1 cellular context compared by ENCODE assay signal in genomic region chr6:150297327-150298028, GRCh38.
TF ChIP-seq lines count a peak whose summit lies in the region.

No MANE protein-coding gene starts in this region.

TF ChIP-seq in K562, 482 proteins besides CTCF, POLR2A, EP300 and RAD21 (continued from another document):
- TF ChIP-seq ZNF318 (IDR thresholded peaks at IDR 0.05; ENCODE audit: borderline replicate concordance in 1 of 2, low read depth in 1 of 2) = no peak
- no peak; the same call in 1 of the 2 replicates for TF ChIP-seq PKNOX1 (IDR thresholded peaks at IDR 0.05)
- no peak for TF ChIP-seq THAP7 (CRISPR knock-in tag; IDR thresholded peaks at IDR 0.05)
- TF ChIP-seq ARID1B (IDR thresholded peaks at IDR 0.05) = peak; percentile 31
- TF ChIP-seq SFPQ (IDR thresholded peaks at IDR 0.05; ENCODE audit: low read depth, low read length) = no peak
- no peak for TF ChIP-seq SNAPC5 (CRISPR knock-in tag; IDR thresholded peaks at IDR 0.05)
- TF ChIP-seq E4F1 (CRISPR knock-in tag; IDR thresholded peaks at IDR 0.05; ENCODE audit: borderline replicate concordance) = no peak
- no peak for TF ChIP-seq PHB (CRISPR knock-in tag; IDR thresholded peaks at IDR 0.05)
- TF ChIP-seq MAZ (CRISPR knock-in tag; conservative IDR thresholded peaks at IDR 0.05 in 1 of 2, IDR thresholded peaks at IDR 0.05 in 1 of 2) = peak in 1 of 2 experiments; percentile 42; a peak in 2 of 4 replicates
- no peak for TF ChIP-seq CHD1 (IDR thresholded peaks at IDR 0.05; ENCODE audit: low read length)
- peak; percentile 31 for TF ChIP-seq FOS (IDR thresholded peaks at IDR 0.05; ENCODE audit: extremely low read depth, insufficient read length)
- peak; percentile 59; the same call in 1 of the 2 replicates for TF ChIP-seq MITF (IDR thresholded peaks at IDR 0.05)
- TF ChIP-seq RFX5 (IDR thresholded peaks at IDR 0.05; ENCODE audit: low read depth, low read length) = no peak
TF ChIP-seq in K562: peak in this region for 44.
